In the genomic region with DNA sequence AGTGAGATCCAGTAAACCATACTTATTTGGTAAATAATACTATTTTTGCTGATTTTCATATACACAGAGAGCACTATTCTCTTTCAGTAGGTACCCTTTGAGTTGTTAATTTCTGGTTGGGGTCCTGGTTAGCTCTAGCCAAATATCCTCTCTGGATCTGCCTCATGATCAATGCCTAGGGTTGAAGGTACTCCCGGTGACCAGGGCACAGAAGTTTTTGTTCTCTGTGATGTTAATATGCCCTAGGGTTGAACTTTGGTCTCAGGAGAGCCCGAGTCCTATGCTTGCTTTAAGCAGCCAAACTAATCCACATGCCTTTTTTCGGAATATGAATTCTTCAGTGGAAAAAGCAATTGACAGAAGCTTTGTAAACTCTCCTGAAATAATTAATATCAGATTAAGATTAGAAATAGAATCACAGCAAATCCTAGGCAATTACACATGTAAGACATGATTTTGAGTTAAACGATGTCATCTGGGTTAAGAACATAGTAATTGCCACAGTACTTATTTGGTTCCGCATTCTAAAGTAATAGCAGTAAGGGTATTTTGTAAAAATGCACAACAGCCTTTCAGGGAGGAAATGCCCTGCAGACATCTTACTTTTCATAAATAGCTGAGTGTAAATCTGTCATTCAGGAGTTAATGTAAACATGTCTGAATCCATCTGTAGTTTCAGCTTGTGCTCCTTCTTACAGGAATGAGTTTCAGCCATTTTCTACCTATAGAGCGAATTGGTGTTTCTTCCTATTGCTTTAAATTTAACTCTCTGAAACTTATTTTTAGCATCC, we compare ENCODE assay signal across 1 cellular context.
TF ChIP-seq lines count a peak whose summit lies in the region.

No MANE protein-coding gene starts in this region.

TF ChIP-seq in HepG2, 621 proteins besides CTCF, POLR2A, EP300 and RAD21 (continued from another document):
- TF ChIP-seq, protein P1, sequence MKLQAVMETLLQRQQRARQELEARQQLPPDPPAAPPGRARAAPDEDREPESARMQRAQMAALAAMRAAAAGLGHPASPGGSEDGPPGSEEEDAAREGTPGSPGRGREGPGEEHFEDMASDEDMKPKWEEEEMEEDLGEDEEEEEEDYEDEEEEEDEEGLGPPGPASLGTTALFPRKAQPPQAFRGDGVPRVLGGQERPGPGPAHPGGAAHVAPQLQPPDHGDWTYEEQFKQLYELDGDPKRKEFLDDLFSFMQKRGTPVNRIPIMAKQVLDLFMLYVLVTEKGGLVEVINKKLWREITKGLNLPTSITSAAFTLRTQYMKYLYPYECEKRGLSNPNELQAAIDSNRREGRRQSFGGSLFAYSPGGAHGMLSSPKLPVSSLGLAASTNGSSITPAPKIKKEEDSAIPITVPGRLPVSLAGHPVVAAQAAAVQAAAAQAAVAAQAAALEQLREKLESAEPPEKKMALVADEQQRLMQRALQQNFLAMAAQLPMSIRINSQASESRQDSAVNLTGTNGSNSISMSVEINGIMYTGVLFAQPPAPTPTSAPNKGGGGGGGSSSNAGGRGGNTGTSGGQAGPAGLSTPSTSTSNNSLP (IDR thresholded peaks at IDR 0.05; ENCODE audit: low read depth, low read length): no peak
- TF ChIP-seq, protein P2, sequence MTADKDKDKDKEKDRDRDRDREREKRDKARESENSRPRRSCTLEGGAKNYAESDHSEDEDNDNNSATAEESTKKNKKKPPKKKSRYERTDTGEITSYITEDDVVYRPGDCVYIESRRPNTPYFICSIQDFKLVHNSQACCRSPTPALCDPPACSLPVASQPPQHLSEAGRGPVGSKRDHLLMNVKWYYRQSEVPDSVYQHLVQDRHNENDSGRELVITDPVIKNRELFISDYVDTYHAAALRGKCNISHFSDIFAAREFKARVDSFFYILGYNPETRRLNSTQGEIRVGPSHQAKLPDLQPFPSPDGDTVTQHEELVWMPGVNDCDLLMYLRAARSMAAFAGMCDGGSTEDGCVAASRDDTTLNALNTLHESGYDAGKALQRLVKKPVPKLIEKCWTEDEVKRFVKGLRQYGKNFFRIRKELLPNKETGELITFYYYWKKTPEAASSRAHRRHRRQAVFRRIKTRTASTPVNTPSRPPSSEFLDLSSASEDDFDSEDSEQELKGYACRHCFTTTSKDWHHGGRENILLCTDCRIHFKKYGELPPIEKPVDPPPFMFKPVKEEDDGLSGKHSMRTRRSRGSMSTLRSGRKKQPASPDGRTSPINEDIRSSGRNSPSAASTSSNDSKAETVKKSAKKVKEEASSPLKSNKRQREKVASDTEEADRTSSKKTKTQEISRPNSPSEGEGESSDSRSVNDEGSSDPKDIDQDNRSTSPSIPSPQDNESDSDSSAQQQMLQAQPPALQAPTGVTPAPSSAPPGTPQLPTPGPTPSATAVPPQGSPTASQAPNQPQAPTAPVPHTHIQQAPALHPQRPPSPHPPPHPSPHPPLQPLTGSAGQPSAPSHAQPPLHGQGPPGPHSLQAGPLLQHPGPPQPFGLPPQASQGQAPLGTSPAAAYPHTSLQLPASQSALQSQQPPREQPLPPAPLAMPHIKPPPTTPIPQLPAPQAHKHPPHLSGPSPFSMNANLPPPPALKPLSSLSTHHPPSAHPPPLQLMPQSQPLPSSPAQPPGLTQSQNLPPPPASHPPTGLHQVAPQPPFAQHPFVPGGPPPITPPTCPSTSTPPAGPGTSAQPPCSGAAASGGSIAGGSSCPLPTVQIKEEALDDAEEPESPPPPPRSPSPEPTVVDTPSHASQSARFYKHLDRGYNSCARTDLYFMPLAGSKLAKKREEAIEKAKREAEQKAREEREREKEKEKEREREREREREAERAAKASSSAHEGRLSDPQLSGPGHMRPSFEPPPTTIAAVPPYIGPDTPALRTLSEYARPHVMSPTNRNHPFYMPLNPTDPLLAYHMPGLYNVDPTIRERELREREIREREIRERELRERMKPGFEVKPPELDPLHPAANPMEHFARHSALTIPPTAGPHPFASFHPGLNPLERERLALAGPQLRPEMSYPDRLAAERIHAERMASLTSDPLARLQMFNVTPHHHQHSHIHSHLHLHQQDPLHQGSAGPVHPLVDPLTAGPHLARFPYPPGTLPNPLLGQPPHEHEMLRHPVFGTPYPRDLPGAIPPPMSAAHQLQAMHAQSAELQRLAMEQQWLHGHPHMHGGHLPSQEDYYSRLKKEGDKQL (CRISPR knock-in tag; IDR thresholded peaks at IDR 0.05; ENCODE audit: low read depth): no peak
- TF ChIP-seq, protein P3, sequence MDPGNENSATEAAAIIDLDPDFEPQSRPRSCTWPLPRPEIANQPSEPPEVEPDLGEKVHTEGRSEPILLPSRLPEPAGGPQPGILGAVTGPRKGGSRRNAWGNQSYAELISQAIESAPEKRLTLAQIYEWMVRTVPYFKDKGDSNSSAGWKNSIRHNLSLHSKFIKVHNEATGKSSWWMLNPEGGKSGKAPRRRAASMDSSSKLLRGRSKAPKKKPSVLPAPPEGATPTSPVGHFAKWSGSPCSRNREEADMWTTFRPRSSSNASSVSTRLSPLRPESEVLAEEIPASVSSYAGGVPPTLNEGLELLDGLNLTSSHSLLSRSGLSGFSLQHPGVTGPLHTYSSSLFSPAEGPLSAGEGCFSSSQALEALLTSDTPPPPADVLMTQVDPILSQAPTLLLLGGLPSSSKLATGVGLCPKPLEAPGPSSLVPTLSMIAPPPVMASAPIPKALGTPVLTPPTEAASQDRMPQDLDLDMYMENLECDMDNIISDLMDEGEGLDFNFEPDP (CRISPR knock-in tag; conservative IDR thresholded peaks at IDR 0.05): no peak
- TF ChIP-seq, protein P4, sequence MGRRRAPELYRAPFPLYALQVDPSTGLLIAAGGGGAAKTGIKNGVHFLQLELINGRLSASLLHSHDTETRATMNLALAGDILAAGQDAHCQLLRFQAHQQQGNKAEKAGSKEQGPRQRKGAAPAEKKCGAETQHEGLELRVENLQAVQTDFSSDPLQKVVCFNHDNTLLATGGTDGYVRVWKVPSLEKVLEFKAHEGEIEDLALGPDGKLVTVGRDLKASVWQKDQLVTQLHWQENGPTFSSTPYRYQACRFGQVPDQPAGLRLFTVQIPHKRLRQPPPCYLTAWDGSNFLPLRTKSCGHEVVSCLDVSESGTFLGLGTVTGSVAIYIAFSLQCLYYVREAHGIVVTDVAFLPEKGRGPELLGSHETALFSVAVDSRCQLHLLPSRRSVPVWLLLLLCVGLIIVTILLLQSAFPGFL (CRISPR knock-in tag; IDR thresholded peaks at IDR 0.05): no peak
- TF ChIP-seq TEAD2 (CRISPR knock-in tag; IDR thresholded peaks at IDR 0.05) (no peak), TEAD3 (CRISPR knock-in tag; optimal IDR thresholded peaks at IDR 0.05; ENCODE audit: borderline replicate concordance) (peak; percentile 35), MED1 (CRISPR knock-in tag; IDR thresholded peaks at IDR 0.05) (peak; percentile 72), GTF3A (CRISPR knock-in tag; conservative IDR thresholded peaks at IDR 0.05) (no peak), HNF4A (CRISPR knock-in tag; IDR thresholded peaks at IDR 0.05) (peak; percentile 91), ZNF790 (CRISPR knock-in tag; IDR thresholded peaks at IDR 0.05; ENCODE audit: borderline replicate concordance) (no peak), ASH2L (IDR thresholded peaks at IDR 0.05; ENCODE audit: insufficient read length, low read depth, low read length) (peak; percentile 42), HDAC2 (CRISPR knock-in tag; IDR thresholded peaks at IDR 0.05) (peak; percentile 64; the same call in 1 of the 2 replicates), CBX2 (IDR thresholded peaks at IDR 0.05; ENCODE audit: low read depth, low read length) (no peak), CBX2 (CRISPR knock-in tag; IDR thresholded peaks at IDR 0.05; ENCODE audit: low read depth) (no peak), ZNF543 (CRISPR knock-in tag; IDR thresholded peaks at IDR 0.05) (no peak), REXO4 (CRISPR knock-in tag; IDR thresholded peaks at IDR 0.05; ENCODE audit: borderline replicate concordance) (no peak), REL (CRISPR knock-in tag; conservative IDR thresholded peaks at IDR 0.05) (no peak), ZNF556 (CRISPR knock-in tag; IDR thresholded peaks at IDR 0.05; ENCODE audit: borderline replicate concordance) (no peak), POLR2G (IDR thresholded peaks at IDR 0.05; ENCODE audit: low read depth, low read length) (no peak), FOXO1 (CRISPR knock-in tag; IDR thresholded peaks at IDR 0.05) (peak; percentile 34; the same call in 1 of the 2 replicates), ZNF792 (CRISPR knock-in tag; IDR thresholded peaks at IDR 0.05) (no peak), FOXA3 (CRISPR knock-in tag; IDR thresholded peaks at IDR 0.05) (peak; percentile 19; the same call in 1 of the 2 replicates), ZNF562 (CRISPR knock-in tag; IDR thresholded peaks at IDR 0.05; ENCODE audit: borderline replicate concordance) (no peak)
- TF ChIP-seq, protein P5, sequence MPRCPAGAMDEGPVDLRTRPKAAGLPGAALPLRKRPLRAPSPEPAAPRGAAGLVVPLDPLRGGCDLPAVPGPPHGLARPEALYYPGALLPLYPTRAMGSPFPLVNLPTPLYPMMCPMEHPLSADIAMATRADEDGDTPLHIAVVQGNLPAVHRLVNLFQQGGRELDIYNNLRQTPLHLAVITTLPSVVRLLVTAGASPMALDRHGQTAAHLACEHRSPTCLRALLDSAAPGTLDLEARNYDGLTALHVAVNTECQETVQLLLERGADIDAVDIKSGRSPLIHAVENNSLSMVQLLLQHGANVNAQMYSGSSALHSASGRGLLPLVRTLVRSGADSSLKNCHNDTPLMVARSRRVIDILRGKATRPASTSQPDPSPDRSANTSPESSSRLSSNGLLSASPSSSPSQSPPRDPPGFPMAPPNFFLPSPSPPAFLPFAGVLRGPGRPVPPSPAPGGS (CRISPR knock-in tag; IDR thresholded peaks at IDR 0.05): no peak
- TF ChIP-seq, protein P6, sequence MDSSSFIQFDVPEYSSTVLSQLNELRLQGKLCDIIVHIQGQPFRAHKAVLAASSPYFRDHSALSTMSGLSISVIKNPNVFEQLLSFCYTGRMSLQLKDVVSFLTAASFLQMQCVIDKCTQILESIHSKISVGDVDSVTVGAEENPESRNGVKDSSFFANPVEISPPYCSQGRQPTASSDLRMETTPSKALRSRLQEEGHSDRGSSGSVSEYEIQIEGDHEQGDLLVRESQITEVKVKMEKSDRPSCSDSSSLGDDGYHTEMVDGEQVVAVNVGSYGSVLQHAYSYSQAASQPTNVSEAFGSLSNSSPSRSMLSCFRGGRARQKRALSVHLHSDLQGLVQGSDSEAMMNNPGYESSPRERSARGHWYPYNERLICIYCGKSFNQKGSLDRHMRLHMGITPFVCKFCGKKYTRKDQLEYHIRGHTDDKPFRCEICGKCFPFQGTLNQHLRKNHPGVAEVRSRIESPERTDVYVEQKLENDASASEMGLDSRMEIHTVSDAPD (CRISPR knock-in tag; IDR thresholded peaks at IDR 0.05): peak; percentile 61; the same call in 1 of the 2 replicates
